In the genomic region with DNA sequence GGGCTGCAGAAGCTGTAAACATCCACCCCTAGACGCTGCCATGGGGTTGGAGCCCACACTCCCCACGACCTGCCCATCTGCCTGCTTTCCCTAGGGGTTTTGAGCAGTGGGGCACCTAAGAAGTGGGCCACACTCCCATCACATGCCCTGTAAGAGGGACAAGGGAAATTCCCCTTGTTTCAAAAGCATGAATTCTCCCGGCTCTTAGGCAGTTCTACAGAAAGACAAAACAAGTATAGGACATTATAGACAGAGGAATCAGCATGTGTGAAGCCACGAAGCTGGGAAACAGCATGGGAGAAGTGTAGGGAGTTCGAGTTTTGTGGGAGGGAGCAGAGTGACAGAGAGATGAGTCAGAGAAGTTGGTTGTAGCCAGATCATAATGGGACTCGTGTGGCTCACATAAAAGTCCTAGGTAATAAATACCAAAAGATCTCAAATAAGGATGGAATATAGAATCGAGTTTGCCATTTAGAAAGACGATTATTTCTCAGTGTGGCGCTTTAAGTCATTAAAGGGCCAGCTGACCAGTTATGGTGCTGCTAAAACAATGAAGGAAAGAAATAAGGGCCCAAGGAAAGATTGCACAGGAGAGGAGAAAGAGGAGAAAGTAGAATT, we compare ENCODE assay signal across 9 cellular contexts. TPM values are rescaled to one million over a fixed set of nuclear protein-coding genes. Genes with fewer than 3 reads are reported as not detected.
DNase-seq lines count a peak whose midpoint lies in the region; ATAC-seq and TF ChIP-seq lines count a peak whose summit lies in the region.
"Had no signal": no experiment of that assay in that cellular context is flagged by ENCODE, and none has a peak within 500 bp of the region (broad histone marks: within the 10 kb centered on the region; RNA-seq: fewer than 3 reads in every experiment).

No MANE protein-coding gene starts in this region.

- in situ Hi-C loops in HAP-1 (cut with MboI; ENCODE audit: low sequenced_read_pairs): no loop called here

- H3K9me3 ChIP-seq in AG04450 (ENCODE audit: control insufficient read depth, insufficient read depth, low read length): no peaks in the 10 kb centered on the region
- H3K9me3 ChIP-seq in HAP-1: no peaks in the 10 kb centered on the region
- H3K9me3 ChIP-seq: heart right ventricle had no signal

- POLR2A ChIA-PET in AG04450 (lab: Yijun Ruan, JAX) (interaction anchor here (0.6 to 1.0 kb wide), 2 partner anchors 45 to 142 kb away, joined by 3 to 11 read pairs; no protein-coding TSS in a partner anchor), HEK293T (lab: Yijun Ruan, JAX) (interaction anchor here (0.8 to 1.4 kb wide), 6 partner anchors 15 to 170 kb away, joined by 3 to 6 read pairs (median 4); partner anchors contain the start of gene SAT1)

- no peaks in the 10 kb centered on the region for H3K9me3 Mint-ChIP-seq in activated T-helper 2 cell treated with anti-CD3 and anti-CD28 coated beads, Interferon-gamma antibody, Interleukin-2, Interleukin-4, amounts not matched to agents 10 μg/mL and 5 μg/mL and 100 μg/mL, durations not matched to agents 14 hours and 24 hours and 36 hours

- DNase-seq in AG04450 (ENCODE audit: low read depth, low spot score) (no peak), HEK293T (ENCODE audit: extremely low spot score) (peak; percentile 39), iris pigment epithelial cell (ENCODE audit: low read depth) (peak; percentile 80), HAP-1 (ENCODE audit: low spot score in 2 of 2) (no peak)
- DNase-seq in activated T-helper 2 cell treated with anti-CD3 and anti-CD28 coated beads, Interferon-gamma antibody, Interleukin-2, Interleukin-4, amounts not matched to agents 10 μg/mL and 5 μg/mL and 100 μg/mL, durations not matched to agents 14 hours and 24 hours and 36 hours (ENCODE audit: low spot score): no peak
- DNase-seq in stimulated activated naive CD4-positive, alpha-beta T cell (lab: John Stamatoyannopoulos, UW): no peak
- no peak for DNase-seq in activated CD8-positive, alpha-beta memory T cell treated with anti-CD3 and anti-CD28 coated beads, Interleukin-2, amount 50 U/mL, for 4 hours
- DNase-seq: heart right ventricle had no signal

- peak overlapping the region; percentile 73 for H3K27ac ChIP-seq in AG04450 (ENCODE audit: low read depth, low read length)

- peaks cover 15% of the 10 kb centered on the region for H3K4me1 Mint-ChIP-seq in activated T-helper 2 cell treated with anti-CD3 and anti-CD28 coated beads, Interferon-gamma antibody, Interleukin-2, Interleukin-4, amounts not matched to agents 10 μg/mL and 5 μg/mL and 100 μg/mL, durations not matched to agents 14 hours and 24 hours and 36 hours (ENCODE audit: low read depth)

- H3K4me3 ChIP-seq in AG04450 (ENCODE audit: low read depth, low read length) (peak overlapping the region; percentile 10; the same call in 1 of the 2 replicates), HAP-1 (no peak overlapping the region)
- H3K4me3 ChIP-seq: heart right ventricle had no signal

- H3K27me3 ChIP-seq in AG04450 (ENCODE audit: control insufficient read depth, insufficient read depth, low read length): no peaks in the 10 kb centered on the region
- H3K27me3 ChIP-seq in HAP-1 (ENCODE audit: low read depth): no peaks in the 10 kb centered on the region

- intact Hi-C loops in activated T-helper 2 cell treated with anti-CD3 and anti-CD28 coated beads, Interferon-gamma antibody, Interleukin-2, Interleukin-4, amounts not matched to agents 10 μg/mL and 5 μg/mL and 100 μg/mL, durations not matched to agents 14 hours and 24 hours and 36 hours (cut with micrococcal nuclease): no loop called here

- no peak overlapping the region for H3K4me3 Mint-ChIP-seq in activated T-helper 2 cell treated with anti-CD3 and anti-CD28 coated beads, Interferon-gamma antibody, Interleukin-2, Interleukin-4, amounts not matched to agents 10 μg/mL and 5 μg/mL and 100 μg/mL, durations not matched to agents 14 hours and 24 hours and 36 hours (ENCODE audit: low read depth)

- no peaks in the 10 kb centered on the region for H3K27me3 Mint-ChIP-seq in activated T-helper 2 cell treated with anti-CD3 and anti-CD28 coated beads, Interferon-gamma antibody, Interleukin-2, Interleukin-4, amounts not matched to agents 10 μg/mL and 5 μg/mL and 100 μg/mL, durations not matched to agents 14 hours and 24 hours and 36 hours (ENCODE audit: low read depth)

- H3K4me1 ChIP-seq in HAP-1: no peaks in the 10 kb centered on the region

- CTCF ChIA-PET in AG04450 (lab: Charles Lee) (no interaction called here), HEK293T (lab: Yijun Ruan, JAX) (interaction anchor here (0.7 to 2.2 kb wide), 2 partner anchors 18 to 145 kb away, joined by 3 to 9 read pairs; no protein-coding TSS in a partner anchor)

- H3K36me3 Mint-ChIP-seq in activated T-helper 2 cell treated with anti-CD3 and anti-CD28 coated beads, Interferon-gamma antibody, Interleukin-2, Interleukin-4, amounts not matched to agents 10 μg/mL and 5 μg/mL and 100 μg/mL, durations not matched to agents 14 hours and 24 hours and 36 hours (ENCODE audit: low read depth): no peaks in the 10 kb centered on the region

- H3K27ac Mint-ChIP-seq in activated T-helper 2 cell treated with anti-CD3 and anti-CD28 coated beads, Interferon-gamma antibody, Interleukin-2, Interleukin-4, amounts not matched to agents 10 μg/mL and 5 μg/mL and 100 μg/mL, durations not matched to agents 14 hours and 24 hours and 36 hours: peak overlapping the region; percentile 34

- ATAC-seq in HG03039 (IDR thresholded peaks at IDR 0.05; ENCODE audit: unreplicated experiment): no peak

- H3K36me3 ChIP-seq in HAP-1 (replicated peaks): no peaks in the 10 kb centered on the region
- H3K36me3 ChIP-seq: heart right ventricle had no signal

- no peak for TF ChIP-seq CTCF in AG04450 (IDR thresholded peaks at IDR 0.05; ENCODE audit: low read depth, low read length)

TF ChIP-seq in HEK293T, 16 proteins besides CTCF, POLR2A, EP300 and RAD21:
- TF ChIP-seq FOXM1 (IDR thresholded peaks at IDR 0.05; ENCODE audit: borderline replicate concordance) (no peak), NFRKB (IDR thresholded peaks at IDR 0.05) (no peak), ELF4 (IDR thresholded peaks at IDR 0.05) (no peak), FOXK2 (IDR thresholded peaks at IDR 0.05) (no peak), TARDBP (IDR thresholded peaks at IDR 0.05) (no peak), BHLHE40 (IDR thresholded peaks at IDR 0.05; ENCODE audit: borderline replicate concordance) (no peak), FOXA1 (IDR thresholded peaks at IDR 0.05) (no peak), ZNF384 (IDR thresholded peaks at IDR 0.05) (no peak), LEF1 (IDR thresholded peaks at IDR 0.05; ENCODE audit: borderline replicate concordance) (no peak), ARNT (IDR thresholded peaks at IDR 0.05) (no peak), SUZ12 (IDR thresholded peaks at IDR 0.05) (no peak), SP1 (IDR thresholded peaks at IDR 0.05) (no peak), HDGF (IDR thresholded peaks at IDR 0.05; ENCODE audit: borderline replicate concordance) (no peak), CTBP1 (IDR thresholded peaks at IDR 0.05; ENCODE audit: borderline replicate concordance) (no peak), L3MBTL2 (conservative IDR thresholded peaks at IDR 0.05) (peak; percentile 42; the same call in 1 of the 2 replicates)
- TF ChIP-seq, protein P1, sequence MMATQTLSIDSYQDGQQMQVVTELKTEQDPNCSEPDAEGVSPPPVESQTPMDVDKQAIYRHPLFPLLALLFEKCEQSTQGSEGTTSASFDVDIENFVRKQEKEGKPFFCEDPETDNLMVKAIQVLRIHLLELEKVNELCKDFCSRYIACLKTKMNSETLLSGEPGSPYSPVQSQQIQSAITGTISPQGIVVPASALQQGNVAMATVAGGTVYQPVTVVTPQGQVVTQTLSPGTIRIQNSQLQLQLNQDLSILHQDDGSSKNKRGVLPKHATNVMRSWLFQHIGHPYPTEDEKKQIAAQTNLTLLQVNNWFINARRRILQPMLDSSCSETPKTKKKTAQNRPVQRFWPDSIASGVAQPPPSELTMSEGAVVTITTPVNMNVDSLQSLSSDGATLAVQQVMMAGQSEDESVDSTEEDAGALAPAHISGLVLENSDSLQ (IDR thresholded peaks at IDR 0.05): peak; percentile 69

RNA-seq across cellular contexts. Expression of gene APOO, which starts 23.9 kb away (rescaled TPM):
- polyA plus RNA-seq in AG04450 (2011; rRNA removed): 14.8 and 16.3 TPM in 2 replicates
- polyA minus RNA-seq in AG04450 (2011; rRNA and poly(A)+ RNA removed): 3.0 and 4.2 TPM in 2 replicates
- total RNA-seq in activated T-helper 2 cell treated with anti-CD3 and anti-CD28 coated beads, Interferon-gamma antibody, Interleukin-2, Interleukin-4, amounts not matched to agents 10 μg/mL and 5 μg/mL and 100 μg/mL, durations not matched to agents 14 hours and 24 hours and 36 hours: 21.9 and 22.4 TPM in 2 replicates

RNA-seq across cellular contexts. Expression of gene CXorf58, which starts 24.0 kb away (rescaled TPM):
- polyA plus RNA-seq in AG04450 (2011; rRNA removed): not detected in 2 replicates
- not detected in 2 replicates for polyA minus RNA-seq in AG04450 (2011; rRNA and poly(A)+ RNA removed)
- total RNA-seq in activated T-helper 2 cell treated with anti-CD3 and anti-CD28 coated beads, Interferon-gamma antibody, Interleukin-2, Interleukin-4, amounts not matched to agents 10 μg/mL and 5 μg/mL and 100 μg/mL, durations not matched to agents 14 hours and 24 hours and 36 hours: 0.21 TPM in 1 of 2 replicates, not detected in the other

Comparison
In these comparisons a context has a peak if more than half of its experiments do, and no peak if none do; other contexts are left out.
1. DNase-seq: peak in HEK293T (single experiment) and iris pigment epithelial cell (single experiment); none in AG04450 (single experiment), activated T-helper 2 cell treated with anti-CD3 and anti-CD28 coated beads, Interferon-gamma antibody, Interleukin-2, Interleukin-4, amounts not matched to agents 10 μg/mL and 5 μg/mL and 100 μg/mL, durations not matched to agents 14 hours and 24 hours and 36 hours (single experiment), HAP-1 (0 of 2), stimulated activated naive CD4-positive, alpha-beta T cell (0 of 6) and activated CD8-positive, alpha-beta memory T cell treated with anti-CD3 and anti-CD28 coated beads, Interleukin-2, amount 50 U/mL, for 4 hours (single experiment).